22 cellular contexts compared by ENCODE assay signal in genomic region chr22:23115825-23116494, GRCh38. TPM values are rescaled to one million over a fixed set of nuclear protein-coding genes. Genes with fewer than 3 reads are reported as not detected.
A peak's percentile ranks its signal among the peaks of the same experiment; 100 is the strongest.
DNase-seq lines count a peak whose midpoint lies in the region; ATAC-seq and TF ChIP-seq lines count a peak whose summit lies in the region.
"Had no signal": no experiment of that assay in that cellular context is flagged by ENCODE, and none has a peak within 500 bp of the region (broad histone marks: within the 10 kb centered on the region; RNA-seq: fewer than 3 reads in every experiment).

No MANE protein-coding gene starts in this region.

- H3K36me3 ChIP-seq in BLaER1 (peaks cover 8% of the 10 kb centered on the region; the same call in 1 of the 2 replicates), IMR-90 (ENCODE audit: control insufficient read depth, insufficient read depth, low read length) (no peaks in the 10 kb centered on the region), neural progenitor cell (no peaks in the 10 kb centered on the region), transverse colon (no peaks in the 10 kb centered on the region)

- dilution Hi-C loops in IMR-90 (cut with HindIII; ENCODE audit: low sequenced_read_pairs, unreplicated experiment) = no loop called here

- H3K36me3 Mint-ChIP-seq in neural progenitor cell = no peaks in the 10 kb centered on the region
- H3K36me3 Mint-ChIP-seq: CD14-positive monocyte had no signal

- H3K14ac ChIP-seq in IMR-90 (replicated peaks; ENCODE audit: low read depth, low read length) = no peak overlapping the region

- no peak for DNase-seq in IMR-90
- DNase-seq in caudate nucleus (lab: John Stamatoyannopoulos, UW) = no peak
- no peak for DNase-seq in neural progenitor cell (ENCODE audit: low spot score)
- no peak for DNase-seq in cerebellum (ENCODE audit: low spot score)
- no peak for DNase-seq in NOMO-1 treated with DMSO at 0.1 percent for 48 hours (lab: John Stamatoyannopoulos, UW; ENCODE audit: unreplicated experiment)
- DNase-seq in iPS-NIHi7 (ENCODE audit: extremely low spot score) = no peak
- no peak for DNase-seq in transverse colon
- DNase-seq: AML-193, EL, GF-D8, GOT3, Kasumi-1, NCI-H1417 treated with DMSO at 0.1 percent for 48 hours, NCI-H1930, NCI-H524 treated with DMSO at 0.1 percent for 48 hours, OCI-M1 had no signal

- H3K9ac ChIP-seq in BLaER1 (no peak overlapping the region), IMR-90 (ENCODE audit: low read depth, low read length) (no peak overlapping the region), neural progenitor cell (no peak overlapping the region)

- H2BK15ac ChIP-seq in IMR-90 (ENCODE audit: low read depth, low read length) = no peak overlapping the region

- no peak overlapping the region for H2BK5ac ChIP-seq in IMR-90 (ENCODE audit: low read depth, low read length, poor library complexity, severe bottlenecking)

- ATAC-seq in IMR-90 (ENCODE audit: low read depth) = no peak
- ATAC-seq: HCT116 had no signal

- POLR2A ChIA-PET in IMR-90 (lab: Charles Lee; ENCODE audit: unreplicated experiment) = no interaction called here

- H3K9me1 ChIP-seq in IMR-90 (ENCODE audit: insufficient read depth, low read length) = no peaks in the 10 kb centered on the region

- peaks cover 14% of the 10 kb centered on the region for H4K20me1 ChIP-seq in BLaER1
- H4K20me1 ChIP-seq in IMR-90 (ENCODE audit: insufficient read depth, low read length) = no peaks in the 10 kb centered on the region; the same call in 1 of the 2 replicates
- H4K20me1 ChIP-seq in neural progenitor cell (ENCODE audit: low read depth) = peaks cover 25% of the 10 kb centered on the region

- no peak overlapping the region for H2AK5ac ChIP-seq in IMR-90 (ENCODE audit: low read depth, low read length)

- H3K23ac ChIP-seq in IMR-90 (ENCODE audit: low read depth, low read length) = no peak overlapping the region

- peaks cover 2% of the 10 kb centered on the region for H3K27me3 Mint-ChIP-seq in neural progenitor cell (ENCODE audit: insufficient read depth, low read depth)

- H4K91ac ChIP-seq in IMR-90 (ENCODE audit: insufficient read depth, low read depth, low read length) = no peak overlapping the region

- H2AK9ac ChIP-seq in IMR-90 (replicated peaks; ENCODE audit: low read depth, low read length, poor library complexity) = no peak overlapping the region

- no peak overlapping the region for H4K8ac ChIP-seq in IMR-90 (ENCODE audit: low read depth in 2 of 2, low read length in 2 of 2)

- no peak for TF ChIP-seq EP300 in transverse colon (IDR thresholded peaks at IDR 0.05; ENCODE audit: low read depth)

- H2BK120ac ChIP-seq in IMR-90 (ENCODE audit: low read depth, low read length) = no peak overlapping the region

- H2BK20ac ChIP-seq in IMR-90 (ENCODE audit: low read depth, low read length) = no peak overlapping the region

- H3K79me1 ChIP-seq in IMR-90 (ENCODE audit: low read depth in 1 of 2, low read length in 2 of 2) = no peaks in the 10 kb centered on the region

- peaks cover 96% of the 10 kb centered on the region for H3K4me1 ChIP-seq in BLaER1
- no peaks in the 10 kb centered on the region for H3K4me1 ChIP-seq in IMR-90 (ENCODE audit: control insufficient read depth, insufficient read depth, low read length)
- no peaks in the 10 kb centered on the region for H3K4me1 ChIP-seq in neural progenitor cell
- H3K4me1 ChIP-seq in transverse colon = no peaks in the 10 kb centered on the region

- H3K9me3 Mint-ChIP-seq in neural progenitor cell = no peaks in the 10 kb centered on the region

- no peak overlapping the region for H3K56ac ChIP-seq in IMR-90 (ENCODE audit: extremely low read depth, insufficient read depth, low read length)

- H3K27me3 ChIP-seq in BLaER1 (no peaks in the 10 kb centered on the region), IMR-90 (ENCODE audit: control insufficient read depth, insufficient read depth, low read length) (peaks cover 6% of the 10 kb centered on the region; the same call in 1 of the 2 replicates), neural progenitor cell (no peaks in the 10 kb centered on the region), transverse colon (no peaks in the 10 kb centered on the region)

- CTCF ChIA-PET in IMR-90 (lab: Yijun Ruan, JAX) = no interaction called here

- TF ChIP-seq CTCF in IMR-90 (conservative IDR thresholded peaks at IDR 0.05; ENCODE audit: low read depth, low read length) (no peak), neural progenitor cell (IDR thresholded peaks at IDR 0.05) (no peak), transverse colon (IDR thresholded peaks at IDR 0.05) (no peak)

- peak overlapping the region; percentile 32 for H2AFZ ChIP-seq in IMR-90 (replicated peaks; ENCODE audit: low read length, poor library complexity)
- no peak overlapping the region for H2AFZ ChIP-seq in neural progenitor cell (replicated peaks)

- in situ Hi-C loops in IMR-90 (cut with MboI; ENCODE audit: low sequenced_read_pairs) (no loop called here), transverse colon (cut with MboI; ENCODE audit: low pct_ligation_motif_present in 1 of 4, low pct_unique_long_range_greater_than_20kb in 1 of 4, low sequenced_read_pairs in 3 of 4) (no loop called here)

- intact Hi-C loops in IMR-90 (cut with micrococcal nuclease) (no loop called here), transverse colon (cut with DNase I; ENCODE audit: low total_unique reads) (no loop called here)

- no peak for TF ChIP-seq RAD21 in IMR-90 (IDR thresholded peaks at IDR 0.05; ENCODE audit: low read length)

- peak overlapping the region; percentile 60 for H3K4me3 Mint-ChIP-seq in neural progenitor cell
- H3K4me3 Mint-ChIP-seq: CD14-positive monocyte had no signal

- H3K79me2 ChIP-seq in neural progenitor cell (ENCODE audit: low read depth) = no peaks in the 10 kb centered on the region

- H3K27ac ChIP-seq in BLaER1 (peak overlapping the region; percentile 84), IMR-90 (ENCODE audit: insufficient read depth, low read length) (no peak overlapping the region), caudate nucleus (ENCODE audit: low read depth, low read length) (peak overlapping the region; percentile 100), neural progenitor cell (no peak overlapping the region), transverse colon (no peak overlapping the region)

- H3K4me2 ChIP-seq in BLaER1 = peak overlapping the region; percentile 94
- H3K4me2 ChIP-seq in IMR-90 (ENCODE audit: low read depth, low read length) = no peak overlapping the region
- H3K4me2 ChIP-seq in neural progenitor cell = no peak overlapping the region

- WGBS in IMR-90 (ENCODE audit: extremely low coverage in 2 of 2, insufficient read length in 1 of 2), 2 experiments = 70% methylated on average over 10 of the region's 18 CpGs; no CpG with 5 or more reads in 1 of the 2 experiments
- 77% methylated on average over 16 of the region's 18 CpGs; no CpG with 5 or more reads in 1 of the 2 donors for WGBS in transverse colon (ENCODE audit: low coverage in 1 of 2), 2 donors

- no peak overlapping the region for H3K4ac ChIP-seq in IMR-90 (ENCODE audit: low read depth, low read length)

- H3K9me3 ChIP-seq in BLaER1 = no peaks in the 10 kb centered on the region
- H3K9me3 ChIP-seq in IMR-90 (ENCODE audit: control insufficient read depth, insufficient read depth, low read length) = no peaks in the 10 kb centered on the region
- H3K9me3 ChIP-seq in neural progenitor cell (ENCODE audit: low read depth) = no peaks in the 10 kb centered on the region
- no peaks in the 10 kb centered on the region for H3K9me3 ChIP-seq in transverse colon

- TF ChIP-seq POLR2A in IMR-90 (IDR thresholded peaks at IDR 0.05; ENCODE audit: low read depth, low read length) = no peak
- no peak for TF ChIP-seq POLR2A in transverse colon (IDR thresholded peaks at IDR 0.05)

- no peak overlapping the region for H3K27ac Mint-ChIP-seq in neural progenitor cell
- H3K27ac Mint-ChIP-seq: CD14-positive monocyte had no signal

- no peak overlapping the region for H3K4me3 ChIP-seq in BLaER1
- no peak overlapping the region for H3K4me3 ChIP-seq in IMR-90 (ENCODE audit: insufficient read depth, low read depth, low read length)
- H3K4me3 ChIP-seq in neural progenitor cell = no peak overlapping the region
- no peak overlapping the region for H3K4me3 ChIP-seq in transverse colon

- no peaks in the 10 kb centered on the region for H3F3A ChIP-seq in neural progenitor cell (ENCODE audit: low read depth)

- H4K5ac ChIP-seq in IMR-90 (ENCODE audit: low read depth, low read length) = no peak overlapping the region

- BruUV-seq in IMR-90 (replicated peaks; lab: Mats Ljungman, UMichigan) = no TSS peak

- peaks cover 2% of the 10 kb centered on the region for H3K4me1 Mint-ChIP-seq in neural progenitor cell
- H3K4me1 Mint-ChIP-seq: CD14-positive monocyte had no signal

- H3K18ac ChIP-seq in IMR-90 (ENCODE audit: low read depth, low read length) = no peak overlapping the region

TF ChIP-seq in IMR-90, 13 proteins besides CTCF, POLR2A, EP300 and RAD21 (continues in another document):
- TF ChIP-seq RCOR1 (IDR thresholded peaks at IDR 0.05; ENCODE audit: insufficient replicate concordance, low read length) (no peak), CHD1 (IDR thresholded peaks at IDR 0.05; ENCODE audit: low read depth, low read length) (no peak), RFX5 (IDR thresholded peaks at IDR 0.05; ENCODE audit: low read depth, low read length) (no peak), BHLHE40 (IDR thresholded peaks at IDR 0.05; ENCODE audit: low read depth, low read length) (no peak), CEBPB (IDR thresholded peaks at IDR 0.05; ENCODE audit: low read depth, low read length) (no peak), NFE2L2 (IDR thresholded peaks at IDR 0.05; ENCODE audit: low read depth, low read length) (no peak)

RNA-seq across cellular contexts. Expression of gene RSPH14, which starts 25.8 kb away (rescaled TPM):
- total RNA-seq in IMR-90 (2012; rRNA removed) (not detected in 2 replicates), neural progenitor cell (ENCODE audit: low replicate concordance) (0.43 and 2.0 TPM in 2 replicates), cerebellum (5.5 TPM), transverse colon (under 1 TPM in 1 of 4 donors, not detected in 3; 0.32 TPM)
- polyA plus RNA-seq in IMR-90 (2012; rRNA removed) = 0.10 TPM in 1 of 2 replicates, not detected in the other
- 0.18 and 0.21 TPM in 2 replicates for polyA plus RNA-seq in IMR-90 (2012; cell fraction: cytosol; rRNA removed)
- polyA plus RNA-seq in IMR-90 (2012; cell fraction: nucleus; rRNA removed; ENCODE audit: low replicate concordance) = not detected in 2 replicates
- total RNA-seq: A172, MCF 10A, SK-MEL-5 had no signal
- polyA plus RNA-seq: CD14-positive monocyte had no signal

RNA-seq across cellular contexts. Expression of gene RAB36, which starts 29.3 kb away (rescaled TPM):
- total RNA-seq in IMR-90 (2012; rRNA removed) = 2.5 and 3.6 TPM in 2 replicates
- 4.0 TPM in 2 replicates for polyA plus RNA-seq in IMR-90 (2012; rRNA removed)
- 2.3 and 3.7 TPM in 2 replicates for polyA plus RNA-seq in IMR-90 (2012; cell fraction: cytosol; rRNA removed)
- 4.6 and 6.6 TPM in 2 replicates for polyA plus RNA-seq in IMR-90 (2012; cell fraction: nucleus; rRNA removed; ENCODE audit: low replicate concordance)
- 2.1 and 2.9 TPM in 2 replicates for total RNA-seq in neural progenitor cell (ENCODE audit: low replicate concordance)
- 6.8 TPM for total RNA-seq in cerebellum
- total RNA-seq in transverse colon = 1 to 10 TPM in 1 of 4 donors, under 1 TPM in 2, not detected in 1; 0.37 to 1.1 (median 0.82) TPM

RNA-seq across cellular contexts. Expression of gene GNAZ, which starts 45.6 kb away (rescaled TPM):
- 1.9 and 2.5 TPM in 2 replicates for total RNA-seq in IMR-90 (2012; rRNA removed)
- 1.5 and 1.7 TPM in 2 replicates for polyA plus RNA-seq in IMR-90 (2012; rRNA removed)
- polyA plus RNA-seq in IMR-90 (2012; cell fraction: cytosol; rRNA removed) = 0.88 and 1.6 TPM in 2 replicates
- polyA plus RNA-seq in IMR-90 (2012; cell fraction: nucleus; rRNA removed; ENCODE audit: low replicate concordance) = 1.5 and 1.7 TPM in 2 replicates
- 16.5 and 31.3 TPM in 2 replicates for total RNA-seq in neural progenitor cell (ENCODE audit: low replicate concordance)
- 51.8 TPM for total RNA-seq in cerebellum
- 10 to 100 TPM in 2 of 4 donors, 1 to 10 TPM in 2; 2.7 to 14.7 (median 7.8) TPM for total RNA-seq in transverse colon

Comparison
In these comparisons a context has a peak if more than half of its experiments do, and no peak if none do; other contexts are left out.
1. H3K27ac ChIP-seq: peak in BLaER1 (single experiment) and caudate nucleus (single experiment); none in IMR-90 (single experiment), neural progenitor cell (single experiment) and transverse colon (0 of 4).